In genomic region chr12:124295431-124296058, GRCh38 we compare ENCODE assay signal across 12 cellular contexts. TPM values are rescaled to one million over a fixed set of nuclear protein-coding genes. Genes with fewer than 3 reads are reported as not detected.
DNase-seq lines count a peak whose midpoint lies in the region; ATAC-seq and TF ChIP-seq lines count a peak whose summit lies in the region.
"Had no signal": no experiment of that assay in that cellular context is flagged by ENCODE, and none has a peak within 500 bp of the region (broad histone marks: within the 10 kb centered on the region; RNA-seq: fewer than 3 reads in every experiment).

No MANE protein-coding gene starts in this region.

- H3K9me3 Mint-ChIP-seq in natural killer cell treated with Interleukin-12 subunit alpha and Interleukin-12 subunit beta and Interleukin-15 and Interleukin-18, amount 100 ng/mL, for 72 hours, result no peaks in the 10 kb centered on the region
- no peaks in the 10 kb centered on the region for H3K9me3 Mint-ChIP-seq in natural killer cell
- H3K9me3 Mint-ChIP-seq in neural crest cell, result no peaks in the 10 kb centered on the region
- H3K9me3 Mint-ChIP-seq: dendritic cell treated with granulocyte-macrophage colony-stimulating factor and Interleukin-4, amounts not matched to agents 40 ng/mL and 50 ng/mL, for 4 days had no signal

- no peaks in the 10 kb centered on the region for H3K36me3 Mint-ChIP-seq in natural killer cell treated with Interleukin-12 subunit alpha and Interleukin-12 subunit beta and Interleukin-15 and Interleukin-18, amount 100 ng/mL, for 72 hours
- H3K36me3 Mint-ChIP-seq in natural killer cell, result no peaks in the 10 kb centered on the region
- no peaks in the 10 kb centered on the region for H3K36me3 Mint-ChIP-seq in neural crest cell (ENCODE audit: low read depth)
- H3K36me3 Mint-ChIP-seq: CD4-positive, alpha-beta memory T cell had no signal

- no peaks in the 10 kb centered on the region for H3K36me3 ChIP-seq in uterus

- H3K9me3 ChIP-seq in uterus, result no peaks in the 10 kb centered on the region

- intact Hi-C loops in natural killer cell (cut with micrococcal nuclease) (no loop called here), uterus (cut with DNase I; ENCODE audit: low total_unique reads) (no loop called here)

- peak in 1 of 2 donors; percentile 11 for ATAC-seq in natural killer cell treated with Interleukin-12 subunit alpha and Interleukin-12 subunit beta and Interleukin-15 and Interleukin-18, amount 100 ng/mL, for 72 hours
- ATAC-seq in natural killer cell, result no peak

- peak overlapping the region; percentile 13 for H3K4me3 ChIP-seq in epithelial cell of esophagus (ENCODE audit: low read length)
- H3K4me3 ChIP-seq in uterus, result peak overlapping the region; percentile 15 to 32
- H3K4me3 ChIP-seq: PC-9 had no signal

- H3K27ac Mint-ChIP-seq in natural killer cell treated with Interleukin-12 subunit alpha and Interleukin-12 subunit beta and Interleukin-15 and Interleukin-18, amount 100 ng/mL, for 72 hours, result no peak overlapping the region
- no peak overlapping the region for H3K27ac Mint-ChIP-seq in natural killer cell
- H3K27ac Mint-ChIP-seq in neural crest cell (ENCODE audit: unreplicated experiment), result no peak overlapping the region
- H3K27ac Mint-ChIP-seq: CD4-positive, alpha-beta memory T cell; dendritic cell treated with granulocyte-macrophage colony-stimulating factor and Interleukin-4, amounts not matched to agents 40 ng/mL and 50 ng/mL, for 4 days had no signal

- H3K27me3 Mint-ChIP-seq in natural killer cell treated with Interleukin-12 subunit alpha and Interleukin-12 subunit beta and Interleukin-15 and Interleukin-18, amount 100 ng/mL, for 72 hours, result peaks cover 20 to 25% of the 10 kb centered on the region in 2 donors
- H3K27me3 Mint-ChIP-seq in natural killer cell (ENCODE audit: low read depth in 2 of 2) (peaks cover 27 to 44% of the 10 kb centered on the region in 2 donors), neural crest cell (ENCODE audit: low read depth) (peaks cover 60% of the 10 kb centered on the region)

- H3K4me1 Mint-ChIP-seq in natural killer cell treated with Interleukin-12 subunit alpha and Interleukin-12 subunit beta and Interleukin-15 and Interleukin-18, amount 100 ng/mL, for 72 hours (ENCODE audit: low read depth in 2 of 2), result no peaks in the 10 kb centered on the region
- H3K4me1 Mint-ChIP-seq in natural killer cell, result no peaks in the 10 kb centered on the region
- peaks cover 24% of the 10 kb centered on the region for H3K4me1 Mint-ChIP-seq in neural crest cell

- no peak overlapping the region for H3K27ac ChIP-seq in uterus
- H3K27ac ChIP-seq: PC-9 had no signal

- no peaks in the 10 kb centered on the region for H3K27me3 ChIP-seq in uterus

- in situ Hi-C loops in ACHN (cut with HindIII; ENCODE audit: low pct_ligation_motif_present, low pct_unique_long_range_greater_than_20kb, low sequenced_read_pairs), result no loop called here

- peak; percentile 51 for DNase-seq in natural killer cell treated with Interleukin-12 subunit alpha and Interleukin-12 subunit beta and Interleukin-15 and Interleukin-18, amount 100 ng/mL, for 72 hours (ENCODE audit: low spot score)
- no peak for DNase-seq in natural killer cell
- DNase-seq in epithelial cell of esophagus (ENCODE audit: low read depth), result no peak
- DNase-seq in neural crest cell (ENCODE audit: low read depth, low spot score), result no peak
- no peak for DNase-seq in uterus
- no peak for DNase-seq in OCI-M2 (lab: John Stamatoyannopoulos, UW; ENCODE audit: unreplicated experiment)
- DNase-seq in GDM1 (lab: John Stamatoyannopoulos, UW), result no peak
- no peak for DNase-seq in ACHN
- DNase-seq: activated CD8-positive, alpha-beta memory T cell treated with anti-CD3 and anti-CD28 coated beads for 24 hours; CD4-positive, alpha-beta memory T cell; PC-9 had no signal

- H3K4me3 Mint-ChIP-seq in natural killer cell treated with Interleukin-12 subunit alpha and Interleukin-12 subunit beta and Interleukin-15 and Interleukin-18, amount 100 ng/mL, for 72 hours, result no peak overlapping the region
- H3K4me3 Mint-ChIP-seq in natural killer cell (no peak overlapping the region), neural crest cell (peak overlapping the region; percentile 54)
- H3K4me3 Mint-ChIP-seq: CD4-positive, alpha-beta memory T cell had no signal

- TF ChIP-seq POLR2A in uterus (IDR thresholded peaks at IDR 0.05), result no peak

- TF ChIP-seq CTCF in natural killer cell (IDR thresholded peaks at IDR 0.05) (no peak), epithelial cell of esophagus (IDR thresholded peaks at IDR 0.05; ENCODE audit: insufficient read depth, low read depth, low read length, missing control alignments) (no peak), neural crest cell (conservative IDR thresholded peaks at IDR 0.05) (no peak), uterus (IDR thresholded peaks at IDR 0.05) (no peak)

- peaks cover 0 to 13% of the 10 kb centered on the region in 2 donors for H3K4me1 ChIP-seq in uterus

RNA-seq across cellular contexts. Expression of gene RFLNA, which starts 0.7 kb away (rescaled TPM):
- not detected for total RNA-seq in natural killer cell treated with Interleukin-12 subunit alpha and Interleukin-12 subunit beta and Interleukin-15 and Interleukin-18, amount 100 ng/mL, for 72 hours
- under 1 TPM in 1 of 3 donors, not detected in 2; 0.85 TPM for total RNA-seq in natural killer cell
- 2.1 and 2.8 TPM in 2 replicates for total RNA-seq in neural crest cell
- total RNA-seq in uterus, result 10 to 100 TPM in 1 of 4 donors, 1 to 10 TPM in 1, not detected in 2; 3.9 to 13.7 TPM
- total RNA-seq: CD4-positive, alpha-beta memory T cell; PC-9 had no signal
